8 cellular contexts compared by ENCODE assay signal in genomic region chr15:70474682-70475438, GRCh38.
A peak's percentile ranks its signal among the peaks of the same experiment; 100 is the strongest.
DNase-seq lines count a peak whose midpoint lies in the region; ATAC-seq and FAIRE-seq lines count a peak whose summit lies in the region.

No MANE protein-coding gene starts in this region.

- no peaks in the 10 kb centered on the region for H3K9me3 Mint-ChIP-seq in activated CD8-positive, alpha-beta memory T cell treated with anti-CD3 and anti-CD28 coated beads, Interleukin-2, amount 10 ng/mL, durations not matched to agents 7 days and 5 days (ENCODE audit: low read depth)
- no peaks in the 10 kb centered on the region for H3K9me3 Mint-ChIP-seq in central memory CD8-positive, alpha-beta T cell

- peak; percentile 74 for FAIRE-seq in urothelium cell line (lab: Jason Lieb, UNC)

- CTCF ChIA-PET in activated CD8-positive, alpha-beta memory T cell treated with anti-CD3 and anti-CD28 coated beads, Interleukin-2, amount 10 ng/mL, durations not matched to agents 7 days and 5 days (lab: Charles Lee) = interaction anchor here (0.9 to 4.5 kb wide), 5 partner anchors 9 to 997 kb away, joined by 3 to 29 read pairs (median 3); no protein-coding TSS in a partner anchor

- H3K4me1 Mint-ChIP-seq in activated CD8-positive, alpha-beta memory T cell treated with anti-CD3 and anti-CD28 coated beads, Interleukin-2, amount 10 ng/mL, durations not matched to agents 7 days and 5 days = peaks cover 32% of the 10 kb centered on the region
- H3K4me1 Mint-ChIP-seq in central memory CD8-positive, alpha-beta T cell = peaks cover 19% of the 10 kb centered on the region

- H3K27me3 Mint-ChIP-seq in activated CD8-positive, alpha-beta memory T cell treated with anti-CD3 and anti-CD28 coated beads, Interleukin-2, amount 10 ng/mL, durations not matched to agents 7 days and 5 days = peaks cover 79% of the 10 kb centered on the region
- H3K27me3 Mint-ChIP-seq in central memory CD8-positive, alpha-beta T cell = peaks cover 23% of the 10 kb centered on the region

- H3K27ac Mint-ChIP-seq in activated CD8-positive, alpha-beta memory T cell treated with anti-CD3 and anti-CD28 coated beads, Interleukin-2, amount 10 ng/mL, durations not matched to agents 7 days and 5 days = no peak overlapping the region
- no peak overlapping the region for H3K27ac Mint-ChIP-seq in central memory CD8-positive, alpha-beta T cell (ENCODE audit: low read depth)

- H3K36me3 Mint-ChIP-seq in activated CD8-positive, alpha-beta memory T cell treated with anti-CD3 and anti-CD28 coated beads, Interleukin-2, amount 10 ng/mL, durations not matched to agents 7 days and 5 days = peaks cover 3% of the 10 kb centered on the region
- H3K36me3 Mint-ChIP-seq in central memory CD8-positive, alpha-beta T cell (ENCODE audit: insufficient read depth) = peaks cover 2% of the 10 kb centered on the region

- peak; percentile 34 for ATAC-seq in activated CD8-positive, alpha-beta memory T cell treated with anti-CD3 and anti-CD28 coated beads, Interleukin-2, amount 10 ng/mL, durations not matched to agents 7 days and 5 days
- peak; percentile 70 for ATAC-seq in central memory CD8-positive, alpha-beta T cell (replicated peaks; ENCODE audit: extremely low read depth, poor library complexity, severe bottlenecking)

- no peak overlapping the region for H3K4me3 Mint-ChIP-seq in activated CD8-positive, alpha-beta memory T cell treated with anti-CD3 and anti-CD28 coated beads, Interleukin-2, amount 10 ng/mL, durations not matched to agents 7 days and 5 days
- H3K4me3 Mint-ChIP-seq in central memory CD8-positive, alpha-beta T cell = peak overlapping the region; percentile 59

- peak; percentile 55 for DNase-seq in activated CD8-positive, alpha-beta memory T cell treated with anti-CD3 and anti-CD28 coated beads, Interleukin-2, amount 10 ng/mL, durations not matched to agents 7 days and 5 days
- no peak for DNase-seq in activated CD8-positive, alpha-beta memory T cell treated with anti-CD3 and anti-CD28 coated beads, Interleukin-2, amount 50 U/mL, for 4 hours
- peak; percentile 61 for DNase-seq in RKO (ENCODE audit: low spot score)
- DNase-seq in central memory CD8-positive, alpha-beta T cell (ENCODE audit: low spot score in 2 of 2) = peak in 1 of 2 donors; percentile 21
- DNase-seq in lung microvascular endothelial cell (ENCODE audit: low read depth in 2 of 2) = peak; percentile 86 to 92
- peak; percentile 93 for DNase-seq in urothelium cell line (ENCODE audit: low spot score)
- no peak for DNase-seq in SK-N-DZ (ENCODE audit: low spot score)
- no peak for DNase-seq in NCI-H510A (lab: John Stamatoyannopoulos, UW)

Comparison
In these comparisons a context has a peak if more than half of its experiments do, and no peak if none do; other contexts are left out.
1. DNase-seq: peak in activated CD8-positive, alpha-beta memory T cell treated with anti-CD3 and anti-CD28 coated beads, Interleukin-2, amount 10 ng/mL, durations not matched to agents 7 days and 5 days (single experiment), RKO (single experiment), lung microvascular endothelial cell (2 of 2) and urothelium cell line (single experiment); none in activated CD8-positive, alpha-beta memory T cell treated with anti-CD3 and anti-CD28 coated beads, Interleukin-2, amount 50 U/mL, for 4 hours (single experiment), SK-N-DZ (single experiment) and NCI-H510A (single experiment).